Comparison of ENCODE assay signal across 25 cellular contexts in the genomic region with DNA sequence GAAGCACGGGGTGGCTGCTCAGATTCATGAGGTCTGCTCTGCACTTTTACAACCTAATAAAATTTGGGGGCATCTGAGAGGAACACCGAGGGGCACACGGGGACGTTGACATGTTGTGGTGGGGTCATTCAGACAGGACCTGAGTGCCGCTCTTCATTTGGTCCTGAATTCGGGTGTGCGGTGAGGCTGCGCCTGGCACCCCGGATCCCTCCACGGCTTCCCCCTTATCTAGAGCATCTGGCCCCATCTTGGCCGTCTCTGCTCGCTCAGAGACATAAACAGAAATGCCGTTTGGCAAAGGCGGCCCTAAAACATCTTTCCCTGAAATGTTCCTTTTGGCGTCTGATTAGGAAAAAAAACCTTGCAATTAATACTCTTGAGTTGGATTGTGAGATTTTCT.
"Had no signal": no experiment of that assay in that cellular context is flagged by ENCODE, and none has a peak within 500 bp of the region (broad histone marks: within the 10 kb centered on the region; RNA-seq: fewer than 3 reads in every experiment).

No MANE protein-coding gene starts in this region.

- H3K4me1 ChIP-seq: foreskin keratinocyte, gastrocnemius medialis had no signal

- H3K27ac Mint-ChIP-seq: activated CD4-positive, alpha-beta memory T cell treated with anti-CD3 and anti-CD28 coated beads, Interleukin-2, amount 10 ng/mL, durations not matched to agents 7 days and 5 days; activated CD4-positive, alpha-beta T cell treated with anti-CD3 and anti-CD28 coated beads, Interleukin-2, amount 10 ng/mL, durations not matched to agents 7 days and 5 days; activated naive CD4-positive, alpha-beta T cell treated with anti-CD3 and anti-CD28 coated beads, Interleukin-2, amount 10 ng/mL, durations not matched to agents 7 days and 5 days; activated naive CD4-positive, alpha-beta T cell treated with anti-CD3 and anti-CD28 coated beads, Interleukin-2, amount 50 U/mL, for 72 hours; activated naive CD8-positive, alpha-beta T cell treated with anti-CD3 and anti-CD28 coated beads, Interleukin-2, amount 10 ng/mL, durations not matched to agents 7 days and 5 days; activated T-cell treated with anti-CD3 and anti-CD28 coated beads, Interleukin-2, amount 50 U/mL, for 24 hours; activated T-cell treated with anti-CD3 and anti-CD28 coated beads, Interleukin-2, amount 50 U/mL, for 72 hours; effector memory CD8-positive, alpha-beta T cell; WTC11 had no signal

- H3K27me3 Mint-ChIP-seq: activated CD4-positive, alpha-beta memory T cell treated with anti-CD3 and anti-CD28 coated beads, Interleukin-2, amount 10 ng/mL, durations not matched to agents 7 days and 5 days; activated CD4-positive, alpha-beta T cell treated with anti-CD3 and anti-CD28 coated beads, Interleukin-2, amount 10 ng/mL, durations not matched to agents 7 days and 5 days had no signal

- H3K27me3 ChIP-seq: foreskin keratinocyte had no signal

- H3K4me3 Mint-ChIP-seq: activated CD4-positive, alpha-beta memory T cell treated with anti-CD3 and anti-CD28 coated beads, Interleukin-2, amount 10 ng/mL, durations not matched to agents 7 days and 5 days; activated CD4-positive, alpha-beta T cell treated with anti-CD3 and anti-CD28 coated beads, Interleukin-2, amount 10 ng/mL, durations not matched to agents 7 days and 5 days; activated naive CD4-positive, alpha-beta T cell treated with anti-CD3 and anti-CD28 coated beads, Interleukin-2, amount 10 ng/mL, durations not matched to agents 7 days and 5 days; activated naive CD8-positive, alpha-beta T cell treated with anti-CD3 and anti-CD28 coated beads, Interleukin-2, amount 10 ng/mL, durations not matched to agents 7 days and 5 days; activated T-cell treated with anti-CD3 and anti-CD28 coated beads, Interleukin-2, amount 50 U/mL, for 24 hours; activated T-cell treated with anti-CD3 and anti-CD28 coated beads, Interleukin-2, amount 50 U/mL, for 72 hours; effector memory CD8-positive, alpha-beta T cell; WTC11 had no signal

- H3K9me3 Mint-ChIP-seq: activated CD4-positive, alpha-beta memory T cell treated with anti-CD3 and anti-CD28 coated beads, Interleukin-2, amount 10 ng/mL, durations not matched to agents 7 days and 5 days; activated CD4-positive, alpha-beta T cell treated with anti-CD3 and anti-CD28 coated beads, Interleukin-2, amount 10 ng/mL, durations not matched to agents 7 days and 5 days; activated naive CD4-positive, alpha-beta T cell treated with anti-CD3 and anti-CD28 coated beads, Interleukin-2, amount 10 ng/mL, durations not matched to agents 7 days and 5 days; activated naive CD4-positive, alpha-beta T cell treated with anti-CD3 and anti-CD28 coated beads, Interleukin-2, amount 50 U/mL, for 72 hours; activated naive CD8-positive, alpha-beta T cell treated with anti-CD3 and anti-CD28 coated beads, Interleukin-2, amount 10 ng/mL, durations not matched to agents 7 days and 5 days; activated T-cell treated with anti-CD3 and anti-CD28 coated beads, Interleukin-2, amount 50 U/mL, for 24 hours; activated T-cell treated with anti-CD3 and anti-CD28 coated beads, Interleukin-2, amount 50 U/mL, for 72 hours; effector memory CD8-positive, alpha-beta T cell; WTC11 had no signal

- H3K9me3 ChIP-seq: esophagus muscularis mucosa, gastrocnemius medialis had no signal

- H3K27ac ChIP-seq: esophagus muscularis mucosa, foreskin keratinocyte, gastrocnemius medialis had no signal

- DNase-seq: activated CD4-positive, alpha-beta memory T cell treated with anti-CD3 and anti-CD28 coated beads, Interleukin-2, amount 10 ng/mL, durations not matched to agents 7 days and 5 days; activated CD4-positive, alpha-beta T cell treated with anti-CD3 and anti-CD28 coated beads for 1 hour; activated CD4-positive, alpha-beta T cell treated with anti-CD3 and anti-CD28 coated beads for 4 hours; activated CD4-positive, alpha-beta T cell treated with anti-CD3 and anti-CD28 coated beads, Interleukin-2, amount 10 ng/mL, durations not matched to agents 7 days and 5 days; activated CD4-positive, alpha-beta T cell treated with anti-CD3 and anti-CD28 coated beads, Interleukin-2, amount 50 U/mL, for 4 hours; activated CD8-positive, alpha-beta memory T cell treated with anti-CD3 and anti-CD28 coated beads, Interleukin-2, amount 50 U/mL, for 48 hours; activated gamma-delta T cell; activated naive CD4-positive, alpha-beta T cell; activated naive CD4-positive, alpha-beta T cell treated with anti-CD3 and anti-CD28 coated beads, Interleukin-2, amount 10 ng/mL, durations not matched to agents 7 days and 5 days; activated naive CD8-positive, alpha-beta T cell treated with anti-CD3 and anti-CD28 coated beads, Interleukin-2, amount 10 ng/mL, durations not matched to agents 7 days and 5 days; activated T-cell treated with anti-CD3 and anti-CD28 coated beads for 4 hours; activated T-cell treated with anti-CD3 and anti-CD28 coated beads, Interleukin-2, amount 50 U/mL, for 24 hours; activated T-cell treated with anti-CD3 and anti-CD28 coated beads, Interleukin-2, amount 50 U/mL, for 72 hours; caudate nucleus; cortex of kidney; dermis blood vessel endothelial cell; effector CD4-positive, alpha-beta T cell; effector memory CD8-positive, alpha-beta T cell; erythroblast; foreskin keratinocyte; gastrocnemius medialis; T-helper 2 cell had no signal

- H3K4me1 Mint-ChIP-seq: activated CD4-positive, alpha-beta memory T cell treated with anti-CD3 and anti-CD28 coated beads, Interleukin-2, amount 10 ng/mL, durations not matched to agents 7 days and 5 days; activated CD4-positive, alpha-beta T cell treated with anti-CD3 and anti-CD28 coated beads, Interleukin-2, amount 10 ng/mL, durations not matched to agents 7 days and 5 days; activated naive CD4-positive, alpha-beta T cell treated with anti-CD3 and anti-CD28 coated beads, Interleukin-2, amount 10 ng/mL, durations not matched to agents 7 days and 5 days; activated naive CD8-positive, alpha-beta T cell treated with anti-CD3 and anti-CD28 coated beads, Interleukin-2, amount 10 ng/mL, durations not matched to agents 7 days and 5 days had no signal

- H3K36me3 ChIP-seq: esophagus muscularis mucosa, gastrocnemius medialis had no signal

- H3K4me3 ChIP-seq: esophagus muscularis mucosa, gastrocnemius medialis had no signal

- ATAC-seq: activated naive CD4-positive, alpha-beta T cell treated with anti-CD3 and anti-CD28 coated beads, Interleukin-2, amount 50 U/mL, for 72 hours; activated T-cell treated with anti-CD3 and anti-CD28 coated beads, Interleukin-2, amount 50 U/mL, for 72 hours; effector memory CD8-positive, alpha-beta T cell; foreskin keratinocyte; gastrocnemius medialis; WTC11 had no signal

- H3K36me3 Mint-ChIP-seq: activated naive CD4-positive, alpha-beta T cell treated with anti-CD3 and anti-CD28 coated beads, Interleukin-2, amount 10 ng/mL, durations not matched to agents 7 days and 5 days; activated naive CD4-positive, alpha-beta T cell treated with anti-CD3 and anti-CD28 coated beads, Interleukin-2, amount 50 U/mL, for 72 hours; activated naive CD8-positive, alpha-beta T cell treated with anti-CD3 and anti-CD28 coated beads, Interleukin-2, amount 10 ng/mL, durations not matched to agents 7 days and 5 days; WTC11 had no signal
